Comparison of ENCODE assay signal across 1 cellular context in the genomic region with DNA sequence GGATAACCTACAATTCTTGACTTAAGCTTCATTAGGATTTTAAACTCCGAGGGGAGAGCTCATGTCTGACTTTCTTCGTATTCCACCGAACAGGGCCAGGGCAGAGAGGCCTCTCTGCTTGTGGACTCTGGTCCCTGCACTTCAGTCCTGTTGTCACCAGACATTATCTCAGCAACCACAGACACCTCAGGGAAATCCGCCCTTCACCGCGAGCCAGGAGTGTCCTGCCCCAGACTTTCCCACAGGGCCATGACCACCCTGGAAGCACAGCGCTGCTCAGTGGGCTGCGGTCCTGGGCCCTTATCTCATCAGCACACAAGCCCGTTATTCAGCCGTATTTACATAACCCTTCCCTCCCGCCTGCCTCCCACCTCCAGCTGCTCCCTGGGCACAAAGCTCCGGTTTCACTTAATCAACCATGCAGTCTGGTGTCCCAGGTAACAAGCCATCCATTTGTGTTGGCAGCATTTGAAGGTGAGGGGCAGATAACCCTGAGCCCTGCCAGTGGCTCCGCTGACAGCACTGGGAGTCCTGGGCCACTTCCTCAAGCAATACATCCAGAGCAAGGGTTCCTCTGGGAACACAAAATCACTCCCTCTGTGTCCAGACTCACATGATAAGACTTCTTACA.
A peak's percentile ranks its signal among the peaks of the same experiment; 100 is the strongest.
TF ChIP-seq lines count a peak whose summit lies in the region.

No MANE protein-coding gene starts in this region.

TF ChIP-seq in HepG2, 621 proteins besides CTCF, POLR2A, EP300 and RAD21 (continued from another document and continues in another):
- TF ChIP-seq, protein P1, sequence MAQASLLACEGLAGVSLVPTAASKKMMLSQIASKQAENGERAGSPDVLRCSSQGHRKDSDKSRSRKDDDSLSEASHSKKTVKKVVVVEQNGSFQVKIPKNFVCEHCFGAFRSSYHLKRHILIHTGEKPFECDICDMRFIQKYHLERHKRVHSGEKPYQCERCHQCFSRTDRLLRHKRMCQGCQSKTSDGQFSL (CRISPR knock-in tag; IDR thresholded peaks at IDR 0.05): 0 out of 2 replicates have a peak, but pooled peaks have one; percentile 28
- TF ChIP-seq ZNF614 (CRISPR knock-in tag; IDR thresholded peaks at IDR 0.05; ENCODE audit: borderline replicate concordance) (peak; percentile 83; the same call in 1 of the 2 replicates), ZNF605 (CRISPR knock-in tag; IDR thresholded peaks at IDR 0.05) (peak; percentile 91), ZFP90 (CRISPR knock-in tag; IDR thresholded peaks at IDR 0.05; ENCODE audit: borderline replicate concordance) (peak; percentile 74; the same call in 1 of the 2 replicates), SALL1 (CRISPR knock-in tag; IDR thresholded peaks at IDR 0.05) (peak; percentile 98), NRL (CRISPR knock-in tag; IDR thresholded peaks at IDR 0.05; ENCODE audit: borderline replicate concordance) (0 out of 2 replicates have a peak, but pooled peaks have one; percentile 49), NR2C2 (CRISPR knock-in tag; IDR thresholded peaks at IDR 0.05; ENCODE audit: borderline replicate concordance) (peak; percentile 68; the same call in 1 of the 2 replicates), REXO4 (CRISPR knock-in tag; IDR thresholded peaks at IDR 0.05; ENCODE audit: borderline replicate concordance) (no peak), ZBTB38 (CRISPR knock-in tag; IDR thresholded peaks at IDR 0.05) (peak; percentile 75), MEF2D (CRISPR knock-in tag; IDR thresholded peaks at IDR 0.05) (peak; percentile 46), ZSCAN31 (CRISPR knock-in tag; IDR thresholded peaks at IDR 0.05; ENCODE audit: low read depth) (peak; percentile 74), MIER3 (CRISPR knock-in tag; IDR thresholded peaks at IDR 0.05; ENCODE audit: borderline replicate concordance) (peak; percentile 91), TSC22D2 (CRISPR knock-in tag; IDR thresholded peaks at IDR 0.05; ENCODE audit: borderline replicate concordance) (peak; percentile 25; the same call in 1 of the 2 replicates), IKZF1 (IDR thresholded peaks at IDR 0.05) (no peak), ZNF180 (CRISPR knock-in tag; IDR thresholded peaks at IDR 0.05; ENCODE audit: borderline replicate concordance, low read depth) (0 out of 2 replicates have a peak, but pooled peaks have one; percentile 55), ZNF3 (CRISPR knock-in tag; IDR thresholded peaks at IDR 0.05) (no peak), CAMTA2 (CRISPR knock-in tag; IDR thresholded peaks at IDR 0.05; ENCODE audit: borderline replicate concordance) (no peak), RAD51 (IDR thresholded peaks at IDR 0.05; ENCODE audit: borderline replicate concordance) (no peak), EZH2 (conservative IDR thresholded peaks at IDR 0.05; ENCODE audit: low read depth, low read length) (no peak), BORCS8-MEF2B (CRISPR knock-in tag; IDR thresholded peaks at IDR 0.05) (peak; percentile 21; the same call in 1 of the 2 replicates), MIXL1 (CRISPR knock-in tag; IDR thresholded peaks at IDR 0.05) (peak; percentile 81), RARA (CRISPR knock-in tag; IDR thresholded peaks at IDR 0.05) (peak; percentile 90), ZNF263 (CRISPR knock-in tag; IDR thresholded peaks at IDR 0.05) (peak; percentile 63), ZNF143 (CRISPR knock-in tag; IDR thresholded peaks at IDR 0.05) (0 out of 2 replicates have a peak, but pooled peaks have one; percentile 55), ZNF550 (CRISPR knock-in tag; IDR thresholded peaks at IDR 0.05; ENCODE audit: borderline replicate concordance) (0 out of 2 replicates have a peak, but pooled peaks have one; percentile 44), ZFP1 (CRISPR knock-in tag; IDR thresholded peaks at IDR 0.05) (peak; percentile 76; the same call in 1 of the 2 replicates), ETV6 (CRISPR knock-in tag; conservative IDR thresholded peaks at IDR 0.05) (no peak), NFE2 (CRISPR knock-in tag; IDR thresholded peaks at IDR 0.05) (no peak; the same call in 1 of the 2 replicates), ZBTB21 (CRISPR knock-in tag; IDR thresholded peaks at IDR 0.05) (peak; percentile 53; the same call in 1 of the 2 replicates), YY1 (IDR thresholded peaks at IDR 0.05; ENCODE audit: insufficient read depth, insufficient replicate concordance, low read depth, low read length) (peak; percentile 37), ZNF572 (CRISPR knock-in tag; IDR thresholded peaks at IDR 0.05) (peak; percentile 87; the same call in 1 of the 2 replicates), ZNF563 (CRISPR knock-in tag; IDR thresholded peaks at IDR 0.05) (peak; percentile 45; the same call in 1 of the 2 replicates), HNRNPL (IDR thresholded peaks at IDR 0.05; ENCODE audit: low read depth, low read length) (peak; percentile 90; the same call in 1 of the 2 replicates), ZNF501 (CRISPR knock-in tag; IDR thresholded peaks at IDR 0.05) (peak; percentile 65; the same call in 1 of the 2 replicates), MAFK (conservative IDR thresholded peaks at IDR 0.05 in 1 of 2, IDR thresholded peaks at IDR 0.05 in 1 of 2; ENCODE audit: low read length in 2 of 2) (no peak), MAF1 (CRISPR knock-in tag; IDR thresholded peaks at IDR 0.05; ENCODE audit: borderline replicate concordance) (peak; percentile 80; the same call in 1 of the 2 replicates), ZNF232 (CRISPR knock-in tag; IDR thresholded peaks at IDR 0.05; ENCODE audit: borderline replicate concordance) (peak; percentile 82; the same call in 1 of the 2 replicates)
- TF ChIP-seq, protein P2, sequence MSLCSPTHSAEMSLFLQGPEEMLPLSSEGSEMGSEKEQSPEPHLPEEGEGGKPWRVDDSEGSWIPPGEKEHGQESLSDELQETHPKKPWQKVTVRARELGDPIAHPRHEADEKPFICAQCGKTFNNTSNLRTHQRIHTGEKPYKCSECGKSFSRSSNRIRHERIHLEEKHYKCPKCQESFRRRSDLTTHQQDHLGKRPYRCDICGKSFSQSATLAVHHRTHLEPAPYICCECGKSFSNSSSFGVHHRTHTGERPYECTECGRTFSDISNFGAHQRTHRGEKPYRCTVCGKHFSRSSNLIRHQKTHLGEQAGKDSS (CRISPR knock-in tag; IDR thresholded peaks at IDR 0.05; ENCODE audit: borderline replicate concordance, low read depth): peak; percentile 65; the same call in 1 of the 2 replicates
- TF ChIP-seq, protein P3, sequence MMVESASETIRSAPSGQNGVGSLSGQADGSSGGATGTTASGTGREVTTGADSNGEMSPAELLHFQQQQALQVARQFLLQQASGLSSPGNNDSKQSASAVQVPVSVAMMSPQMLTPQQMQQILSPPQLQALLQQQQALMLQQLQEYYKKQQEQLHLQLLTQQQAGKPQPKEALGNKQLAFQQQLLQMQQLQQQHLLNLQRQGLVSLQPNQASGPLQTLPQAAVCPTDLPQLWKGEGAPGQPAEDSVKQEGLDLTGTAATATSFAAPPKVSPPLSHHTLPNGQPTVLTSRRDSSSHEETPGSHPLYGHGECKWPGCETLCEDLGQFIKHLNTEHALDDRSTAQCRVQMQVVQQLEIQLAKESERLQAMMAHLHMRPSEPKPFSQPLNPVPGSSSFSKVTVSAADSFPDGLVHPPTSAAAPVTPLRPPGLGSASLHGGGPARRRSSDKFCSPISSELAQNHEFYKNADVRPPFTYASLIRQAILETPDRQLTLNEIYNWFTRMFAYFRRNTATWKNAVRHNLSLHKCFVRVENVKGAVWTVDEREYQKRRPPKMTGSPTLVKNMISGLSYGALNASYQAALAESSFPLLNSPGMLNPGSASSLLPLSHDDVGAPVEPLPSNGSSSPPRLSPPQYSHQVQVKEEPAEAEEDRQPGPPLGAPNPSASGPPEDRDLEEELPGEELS (CRISPR knock-in tag; IDR thresholded peaks at IDR 0.05): peak; percentile 87
- TF ChIP-seq, protein P4, sequence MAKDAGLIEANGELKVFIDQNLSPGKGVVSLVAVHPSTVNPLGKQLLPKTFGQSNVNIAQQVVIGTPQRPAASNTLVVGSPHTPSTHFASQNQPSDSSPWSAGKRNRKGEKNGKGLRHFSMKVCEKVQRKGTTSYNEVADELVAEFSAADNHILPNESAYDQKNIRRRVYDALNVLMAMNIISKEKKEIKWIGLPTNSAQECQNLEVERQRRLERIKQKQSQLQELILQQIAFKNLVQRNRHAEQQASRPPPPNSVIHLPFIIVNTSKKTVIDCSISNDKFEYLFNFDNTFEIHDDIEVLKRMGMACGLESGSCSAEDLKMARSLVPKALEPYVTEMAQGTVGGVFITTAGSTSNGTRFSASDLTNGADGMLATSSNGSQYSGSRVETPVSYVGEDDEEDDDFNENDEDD (CRISPR knock-in tag; IDR thresholded peaks at IDR 0.05; ENCODE audit: borderline replicate concordance): peak; percentile 52; the same call in 1 of the 2 replicates
- TF ChIP-seq, protein P5, sequence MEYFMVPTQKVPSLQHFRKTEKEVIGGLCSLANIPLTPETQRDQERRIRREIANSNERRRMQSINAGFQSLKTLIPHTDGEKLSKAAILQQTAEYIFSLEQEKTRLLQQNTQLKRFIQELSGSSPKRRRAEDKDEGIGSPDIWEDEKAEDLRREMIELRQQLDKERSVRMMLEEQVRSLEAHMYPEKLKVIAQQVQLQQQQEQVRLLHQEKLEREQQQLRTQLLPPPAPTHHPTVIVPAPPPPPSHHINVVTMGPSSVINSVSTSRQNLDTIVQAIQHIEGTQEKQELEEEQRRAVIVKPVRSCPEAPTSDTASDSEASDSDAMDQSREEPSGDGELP (IDR thresholded peaks at IDR 0.05; ENCODE audit: borderline replicate concordance, low read depth): peak; percentile 93
- TF ChIP-seq, protein P6, sequence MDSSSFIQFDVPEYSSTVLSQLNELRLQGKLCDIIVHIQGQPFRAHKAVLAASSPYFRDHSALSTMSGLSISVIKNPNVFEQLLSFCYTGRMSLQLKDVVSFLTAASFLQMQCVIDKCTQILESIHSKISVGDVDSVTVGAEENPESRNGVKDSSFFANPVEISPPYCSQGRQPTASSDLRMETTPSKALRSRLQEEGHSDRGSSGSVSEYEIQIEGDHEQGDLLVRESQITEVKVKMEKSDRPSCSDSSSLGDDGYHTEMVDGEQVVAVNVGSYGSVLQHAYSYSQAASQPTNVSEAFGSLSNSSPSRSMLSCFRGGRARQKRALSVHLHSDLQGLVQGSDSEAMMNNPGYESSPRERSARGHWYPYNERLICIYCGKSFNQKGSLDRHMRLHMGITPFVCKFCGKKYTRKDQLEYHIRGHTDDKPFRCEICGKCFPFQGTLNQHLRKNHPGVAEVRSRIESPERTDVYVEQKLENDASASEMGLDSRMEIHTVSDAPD (CRISPR knock-in tag; IDR thresholded peaks at IDR 0.05): peak; percentile 91
- TF ChIP-seq, protein P7, sequence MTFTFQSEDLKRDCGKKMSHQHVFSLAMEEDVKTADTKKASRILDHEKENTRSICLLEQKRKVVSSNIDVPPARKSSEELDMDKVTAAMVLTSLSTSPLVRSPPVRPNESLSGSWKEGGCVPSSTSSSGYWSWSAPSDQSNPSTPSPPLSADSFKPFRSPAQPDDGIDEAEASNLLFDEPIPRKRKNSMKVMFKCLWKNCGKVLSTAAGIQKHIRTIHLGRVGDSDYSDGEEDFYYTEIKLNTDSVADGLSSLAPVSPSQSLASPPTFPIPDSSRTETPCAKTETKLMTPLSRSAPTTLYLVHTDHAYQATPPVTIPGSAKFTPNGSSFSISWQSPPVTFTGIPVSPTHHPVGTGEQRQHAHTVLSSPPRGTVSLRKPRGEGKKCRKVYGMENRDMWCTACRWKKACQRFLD (CRISPR knock-in tag; IDR thresholded peaks at IDR 0.05; ENCODE audit: borderline replicate concordance): 0 out of 2 replicates have a peak, but pooled peaks have one; percentile 69
- TF ChIP-seq, protein P8, sequence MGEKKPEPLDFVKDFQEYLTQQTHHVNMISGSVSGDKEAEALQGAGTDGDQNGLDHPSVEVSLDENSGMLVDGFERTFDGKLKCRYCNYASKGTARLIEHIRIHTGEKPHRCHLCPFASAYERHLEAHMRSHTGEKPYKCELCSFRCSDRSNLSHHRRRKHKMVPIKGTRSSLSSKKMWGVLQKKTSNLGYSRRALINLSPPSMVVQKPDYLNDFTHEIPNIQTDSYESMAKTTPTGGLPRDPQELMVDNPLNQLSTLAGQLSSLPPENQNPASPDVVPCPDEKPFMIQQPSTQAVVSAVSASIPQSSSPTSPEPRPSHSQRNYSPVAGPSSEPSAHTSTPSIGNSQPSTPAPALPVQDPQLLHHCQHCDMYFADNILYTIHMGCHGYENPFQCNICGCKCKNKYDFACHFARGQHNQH (CRISPR knock-in tag; IDR thresholded peaks at IDR 0.05): peak; percentile 75; the same call in 1 of the 2 replicates
- TF ChIP-seq, protein P9, sequence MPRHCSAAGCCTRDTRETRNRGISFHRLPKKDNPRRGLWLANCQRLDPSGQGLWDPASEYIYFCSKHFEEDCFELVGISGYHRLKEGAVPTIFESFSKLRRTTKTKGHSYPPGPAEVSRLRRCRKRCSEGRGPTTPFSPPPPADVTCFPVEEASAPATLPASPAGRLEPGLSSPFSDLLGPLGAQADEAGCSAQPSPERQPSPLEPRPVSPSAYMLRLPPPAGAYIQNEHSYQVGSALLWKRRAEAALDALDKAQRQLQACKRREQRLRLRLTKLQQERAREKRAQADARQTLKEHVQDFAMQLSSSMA (CRISPR knock-in tag; IDR thresholded peaks at IDR 0.05): 0 out of 2 replicates have a peak, but pooled peaks have one; percentile 18
- TF ChIP-seq, protein P10, sequence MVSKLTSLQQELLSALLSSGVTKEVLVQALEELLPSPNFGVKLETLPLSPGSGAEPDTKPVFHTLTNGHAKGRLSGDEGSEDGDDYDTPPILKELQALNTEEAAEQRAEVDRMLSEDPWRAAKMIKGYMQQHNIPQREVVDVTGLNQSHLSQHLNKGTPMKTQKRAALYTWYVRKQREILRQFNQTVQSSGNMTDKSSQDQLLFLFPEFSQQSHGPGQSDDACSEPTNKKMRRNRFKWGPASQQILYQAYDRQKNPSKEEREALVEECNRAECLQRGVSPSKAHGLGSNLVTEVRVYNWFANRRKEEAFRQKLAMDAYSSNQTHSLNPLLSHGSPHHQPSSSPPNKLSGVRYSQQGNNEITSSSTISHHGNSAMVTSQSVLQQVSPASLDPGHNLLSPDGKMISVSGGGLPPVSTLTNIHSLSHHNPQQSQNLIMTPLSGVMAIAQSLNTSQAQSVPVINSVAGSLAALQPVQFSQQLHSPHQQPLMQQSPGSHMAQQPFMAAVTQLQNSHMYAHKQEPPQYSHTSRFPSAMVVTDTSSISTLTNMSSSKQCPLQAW (CRISPR knock-in tag; IDR thresholded peaks at IDR 0.05): peak; percentile 92
- TF ChIP-seq, protein P11, sequence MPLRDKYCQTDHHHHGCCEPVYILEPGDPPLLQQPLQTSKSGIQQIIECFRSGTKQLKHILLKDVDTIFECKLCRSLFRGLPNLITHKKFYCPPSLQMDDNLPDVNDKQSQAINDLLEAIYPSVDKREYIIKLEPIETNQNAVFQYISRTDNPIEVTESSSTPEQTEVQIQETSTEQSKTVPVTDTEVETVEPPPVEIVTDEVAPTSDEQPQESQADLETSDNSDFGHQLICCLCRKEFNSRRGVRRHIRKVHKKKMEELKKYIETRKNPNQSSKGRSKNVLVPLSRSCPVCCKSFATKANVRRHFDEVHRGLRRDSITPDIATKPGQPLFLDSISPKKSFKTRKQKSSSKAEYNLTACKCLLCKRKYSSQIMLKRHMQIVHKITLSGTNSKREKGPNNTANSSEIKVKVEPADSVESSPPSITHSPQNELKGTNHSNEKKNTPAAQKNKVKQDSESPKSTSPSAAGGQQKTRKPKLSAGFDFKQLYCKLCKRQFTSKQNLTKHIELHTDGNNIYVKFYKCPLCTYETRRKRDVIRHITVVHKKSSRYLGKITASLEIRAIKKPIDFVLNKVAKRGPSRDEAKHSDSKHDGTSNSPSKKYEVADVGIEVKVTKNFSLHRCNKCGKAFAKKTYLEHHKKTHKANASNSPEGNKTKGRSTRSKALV (CRISPR knock-in tag; IDR thresholded peaks at IDR 0.05): peak; percentile 58; the same call in 1 of the 2 replicates
